ENCODE assay signal across 9 cellular contexts in the genomic region with DNA sequence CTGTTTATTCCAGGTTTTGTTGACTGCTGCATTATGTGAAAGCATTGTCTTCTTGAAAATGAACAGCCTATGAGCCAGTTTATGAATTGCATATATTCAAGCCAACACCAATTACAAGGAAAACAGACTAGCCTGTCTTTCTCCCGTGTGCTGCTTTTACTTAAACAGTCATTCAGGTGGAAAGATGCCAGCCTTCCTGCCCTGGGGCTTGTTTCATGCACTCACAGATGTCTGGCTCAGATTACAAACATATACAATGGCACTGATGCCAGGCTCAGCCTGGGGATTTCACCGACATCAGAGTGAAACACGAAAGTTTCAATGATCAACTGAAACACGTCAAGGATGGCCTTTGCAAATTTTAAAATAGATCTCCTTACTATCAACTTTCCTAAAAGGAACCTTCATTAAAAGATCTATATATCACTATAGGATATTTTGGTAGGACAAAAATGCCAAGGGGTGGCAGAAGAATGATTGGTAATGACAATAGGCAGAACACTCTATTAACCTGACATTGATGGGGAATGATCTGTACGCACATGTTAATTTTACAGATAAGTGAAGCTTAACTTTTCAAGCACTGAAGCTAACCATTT.
DNase-seq lines count a peak whose midpoint lies in the region; ATAC-seq and TF ChIP-seq lines count a peak whose summit lies in the region.
"Had no signal": no experiment of that assay in that cellular context is flagged by ENCODE, and none has a peak within 500 bp of the region (broad histone marks: within the 10 kb centered on the region; RNA-seq: fewer than 3 reads in every experiment).

No MANE protein-coding gene starts in this region.

- H2AFZ ChIP-seq in PC-9: no peak overlapping the region

- no peaks in the 10 kb centered on the region for H3K27me3 ChIP-seq in PC-9 (ENCODE audit: insufficient read depth, low read depth)

- H4K20me1 ChIP-seq in PC-9 (ENCODE audit: insufficient read depth): no peaks in the 10 kb centered on the region

- no peak overlapping the region for H3K4me3 ChIP-seq in PC-9
- no peak overlapping the region for H3K4me3 ChIP-seq in fibroblast of mammary gland (ENCODE audit: control insufficient read depth, low read depth, low read length)

- no peaks in the 10 kb centered on the region; the same call in 1 of the 2 replicates for H3K9me3 ChIP-seq in PC-9 (ENCODE audit: insufficient read depth, low read depth)

- H3K36me3 ChIP-seq in PC-9 (ENCODE audit: low read depth): no peaks in the 10 kb centered on the region

- H3K4me1 ChIP-seq in PC-9 (replicated peaks; ENCODE audit: insufficient read depth): peaks cover 19% of the 10 kb centered on the region

- peak; percentile 7 for DNase-seq in AG09319 (ENCODE audit: extremely low read depth, low read depth)
- peak; percentile 76 for DNase-seq in NCI-H1105 (lab: John Stamatoyannopoulos, UW)
- DNase-seq in PC-9: peak; percentile 77 to 89
- peak; percentile 27 for DNase-seq in fibroblast of mammary gland (ENCODE audit: low read depth)
- DNase-seq in activated CD8-positive, alpha-beta memory T cell treated with anti-CD3 and anti-CD28 coated beads, Interleukin-2, amount 50 U/mL, for 48 hours: no peak
- no peak for DNase-seq in GM19238 (ENCODE audit: insufficient read length, low spot score)
- DNase-seq in cardiac septum (ENCODE audit: low spot score): no peak

- no TSS peak for BruUV-seq in PC-9 (replicated peaks; lab: Mats Ljungman, UMichigan)

- no peaks in the 10 kb centered on the region for H3F3A ChIP-seq in PC-9 (ENCODE audit: insufficient read depth, low read depth)

- POLR2A ChIA-PET in PC-9 (lab: Charles Lee; ENCODE audit: unreplicated experiment): interaction anchor here (0.5 kb wide), 1 partner anchor 704 kb away, joined by 6 read pairs; no protein-coding TSS in a partner anchor

- no peak for ATAC-seq in HG02610 (IDR thresholded peaks at IDR 0.05; ENCODE audit: unreplicated experiment)
- ATAC-seq: WTC11 had no signal

- no peak overlapping the region for H3K27ac ChIP-seq in PC-9

- CTCF ChIA-PET in PC-9 (lab: Charles Lee): interaction anchor here (0.6 kb wide), 1 partner anchor 20 kb away, joined by 4 read pairs; no protein-coding TSS in a partner anchor

- H3K79me2 ChIP-seq in PC-9 (ENCODE audit: low read depth): no peaks in the 10 kb centered on the region

- H3K9me2 ChIP-seq in PC-9 (ENCODE audit: insufficient read depth): no peaks in the 10 kb centered on the region

- H3K4me2 ChIP-seq in PC-9: peak overlapping the region; percentile 59

- intact Hi-C loops in PC-9 (cut with micrococcal nuclease; ENCODE audit: unreplicated experiment) (no loop called here), cardiac septum (cut with DNase I) (no loop called here)

- TF ChIP-seq CTCF in AG09319 (IDR thresholded peaks at IDR 0.05; ENCODE audit: low read depth, low read length) (no peak), PC-9 (conservative IDR thresholded peaks at IDR 0.05) (no peak), fibroblast of mammary gland (conservative IDR thresholded peaks at IDR 0.05; ENCODE audit: control insufficient read depth, insufficient read depth, low read depth, low read length) (no peak)

Comparison
In these comparisons a context has a peak if more than half of its experiments do, and no peak if none do; other contexts are left out.
1. DNase-seq: peak in AG09319 (single experiment), NCI-H1105 (single experiment), PC-9 (2 of 2) and fibroblast of mammary gland (single experiment); none in activated CD8-positive, alpha-beta memory T cell treated with anti-CD3 and anti-CD28 coated beads, Interleukin-2, amount 50 U/mL, for 48 hours (single experiment), GM19238 (single experiment) and cardiac septum (single experiment).